In the genomic region with DNA sequence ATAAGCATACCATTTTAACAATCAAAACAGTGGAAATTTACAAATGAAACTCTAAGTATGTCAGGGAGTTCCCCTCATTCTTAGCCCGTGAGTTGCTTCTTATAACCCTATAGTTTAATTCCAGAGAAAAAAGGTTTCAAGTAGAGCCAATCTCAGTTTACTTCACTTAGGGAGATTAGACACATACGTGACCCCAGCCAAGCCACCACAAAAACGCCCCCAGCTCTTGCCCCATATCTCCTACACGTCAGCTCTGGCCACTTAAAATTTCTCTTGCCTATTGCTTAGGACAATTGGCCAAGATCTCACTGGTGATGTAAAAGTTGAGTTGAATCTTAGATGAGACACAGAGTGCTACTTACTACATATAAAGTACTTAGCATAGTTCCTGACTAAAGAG, we compare ENCODE assay signal across 14 cellular contexts.
A peak's percentile ranks its signal among the peaks of the same experiment; 100 is the strongest.
DNase-seq lines count a peak whose midpoint lies in the region; ATAC-seq lines count a peak whose summit lies in the region.
"Had no signal": no experiment of that assay in that cellular context is flagged by ENCODE, and none has a peak within 500 bp of the region (broad histone marks: within the 10 kb centered on the region; RNA-seq: fewer than 3 reads in every experiment).

No MANE protein-coding gene starts in this region.

- no peak overlapping the region for H3K23ac ChIP-seq in mesenchymal stem cell (ENCODE audit: low read length in 2 of 2)

- no peak overlapping the region for H3K18ac ChIP-seq in mesenchymal stem cell (ENCODE audit: low read depth in 1 of 2, low read length in 2 of 2)

- H2AFZ ChIP-seq in mesenchymal stem cell (ENCODE audit: low read depth, low read length): no peak overlapping the region

- peak; percentile 16 for DNase-seq in AG08395 (ENCODE audit: low spot score)
- DNase-seq in ELR (ENCODE audit: low read depth): peak; percentile 54
- peak; percentile 98 for DNase-seq in amniotic epithelial cell (ENCODE audit: low read depth)
- peak; percentile 95 for DNase-seq in mesenchymal stem cell
- no peak for DNase-seq in NCI-H2029 treated with DMSO at 0.1 percent for 48 hours (lab: John Stamatoyannopoulos, UW)
- DNase-seq in kidney tubule cell (ENCODE audit: low spot score): no peak
- DNase-seq in NCI-H2107 treated with DMSO at 0.1 percent for 48 hours (lab: John Stamatoyannopoulos, UW; ENCODE audit: unreplicated experiment): no peak
- DNase-seq: activated effector memory CD4-positive, alpha-beta T cell treated with Interleukin-2 at 50 U/mL for 16 hours; left cardiac atrium; NCI-H1048; Right ventricle myocardium superior; WERI-Rb-1 had no signal

- H3K4ac ChIP-seq in mesenchymal stem cell (ENCODE audit: low read depth in 1 of 2, low read length in 2 of 2): no peak overlapping the region

- H3K4me1 ChIP-seq in mesenchymal stem cell (ENCODE audit: control insufficient read depth, insufficient read depth, low read depth, low read length): peaks cover 14% of the 10 kb centered on the region

- no peak overlapping the region for H2BK5ac ChIP-seq in mesenchymal stem cell (ENCODE audit: low read depth, low read length, poor library complexity, severe bottlenecking)

- H3K4me3 ChIP-seq in mesenchymal stem cell (ENCODE audit: insufficient read depth in 1 of 2, low read depth in 1 of 2, low read length in 2 of 2): no peak overlapping the region

- H2BK120ac ChIP-seq in mesenchymal stem cell (ENCODE audit: low read depth, low read length): no peak overlapping the region

- WGBS in mesenchymal stem cell: 63% methylated on average over 2 of the region's 4 CpGs

- no peak overlapping the region for H2AK5ac ChIP-seq in mesenchymal stem cell (ENCODE audit: low read length, severe bottlenecking)

- no peak overlapping the region for H4K91ac ChIP-seq in mesenchymal stem cell (ENCODE audit: low read length)

- no peak overlapping the region for H3K4me2 ChIP-seq in mesenchymal stem cell (ENCODE audit: low read length, poor library complexity, severe bottlenecking)

- no peak overlapping the region for H2BK15ac ChIP-seq in mesenchymal stem cell (ENCODE audit: low read depth, poor library complexity, severe bottlenecking)

- no peaks in the 10 kb centered on the region for H3K9me3 ChIP-seq in mesenchymal stem cell (ENCODE audit: control insufficient read depth, low read length)
- H3K9me3 ChIP-seq: neutrophil had no signal

- H3K36me3 ChIP-seq in mesenchymal stem cell (ENCODE audit: control insufficient read depth in 1 of 2, insufficient read depth in 2 of 2, low read depth in 1 of 2, low read length in 2 of 2): no peaks in the 10 kb centered on the region
- H3K36me3 ChIP-seq: neutrophil, WERI-Rb-1 had no signal

- H3K79me1 ChIP-seq in mesenchymal stem cell (replicated peaks; ENCODE audit: low read length, poor library complexity, severe bottlenecking): no peaks in the 10 kb centered on the region

- H3K27ac ChIP-seq in mesenchymal stem cell (ENCODE audit: low read length, poor library complexity, severe bottlenecking): no peak overlapping the region
- H3K27ac ChIP-seq: neutrophil, WERI-Rb-1 had no signal

- H3K9ac ChIP-seq in mesenchymal stem cell (ENCODE audit: low read length): peak overlapping the region; percentile 78

- H2BK12ac ChIP-seq in mesenchymal stem cell (ENCODE audit: low read length in 2 of 2): no peak overlapping the region

- no peak overlapping the region for H3K14ac ChIP-seq in mesenchymal stem cell (ENCODE audit: low read length in 2 of 2)

- ATAC-seq in HG02885 (IDR thresholded peaks at IDR 0.05; ENCODE audit: poor library complexity, unreplicated experiment): no peak

- no peak overlapping the region for H4K8ac ChIP-seq in mesenchymal stem cell (ENCODE audit: low read length)

- no peaks in the 10 kb centered on the region for H3K27me3 ChIP-seq in mesenchymal stem cell (ENCODE audit: control insufficient read depth in 1 of 2, insufficient read depth in 1 of 2, low read length in 2 of 2)
- H3K27me3 ChIP-seq: neutrophil had no signal

Comparison
In these comparisons a context has a peak if more than half of its experiments do, and no peak if none do; other contexts are left out.
1. DNase-seq: peak in AG08395 (single experiment), ELR (single experiment), amniotic epithelial cell (single experiment) and mesenchymal stem cell (single experiment); none in NCI-H2029 treated with DMSO at 0.1 percent for 48 hours (single experiment), kidney tubule cell (single experiment) and NCI-H2107 treated with DMSO at 0.1 percent for 48 hours (single experiment).